Comparison of ENCODE assay signal across 8 cellular contexts in genomic region chr1:6199298-6200187, GRCh38. TPM values are rescaled to one million over a fixed set of nuclear protein-coding genes. Genes with fewer than 3 reads are reported as not detected.
A peak's percentile ranks its signal among the peaks of the same experiment; 100 is the strongest.
DNase-seq lines count a peak whose midpoint lies in the region; ATAC-seq and TF ChIP-seq lines count a peak whose summit lies in the region.

TSS of gene RPL22 (minus strand) at chr1:6199595. CDS start at chr1:6199573, 22 bp downstream.

- H3K4me1 ChIP-seq in left ventricle myocardium inferior: peaks cover 45% of the 10 kb centered on the region

- DNase-seq in NCI-H187 (lab: John Stamatoyannopoulos, UW) (peak; percentile 97), T-helper 2 cell (peak; percentile 80 to 100 (median 96)), left ventricle myocardium inferior (peak; percentile 99), progenitor cell of endocrine pancreas (ENCODE audit: low spot score, unreplicated experiment) (peak; percentile 92), ureter (ENCODE audit: low spot score) (peak; percentile 99)

- H3K4me3 Mint-ChIP-seq in progenitor cell of endocrine pancreas (ENCODE audit: low read depth): peak within 1 kb of the TSS; percentile 82

- H3K9me3 ChIP-seq in left ventricle myocardium inferior (replicated peaks): no peaks in the 10 kb centered on the region

- no peaks in the 10 kb centered on the region for H3K27me3 ChIP-seq in left ventricle myocardium inferior (ENCODE audit: low read depth)

- peak within 1 kb of the TSS; percentile 79 for H3K4me3 ChIP-seq in left ventricle myocardium inferior

- H3K36me3 Mint-ChIP-seq in progenitor cell of endocrine pancreas (ENCODE audit: insufficient read depth): peaks cover 13% of the 10 kb centered on the region

- intact Hi-C loops in left ventricle myocardium inferior (cut with micrococcal nuclease): no loop called here

- TF ChIP-seq CTCF in left ventricle myocardium inferior (IDR thresholded peaks at IDR 0.05; ENCODE audit: borderline replicate concordance): no peak
- no peak for TF ChIP-seq CTCF in progenitor cell of endocrine pancreas (IDR thresholded peaks at IDR 0.05; ENCODE audit: unreplicated experiment)

- peaks cover 3% of the 10 kb centered on the region for H3K27me3 Mint-ChIP-seq in progenitor cell of endocrine pancreas

- peak within 1 kb of the TSS; percentile 98 for H3K27ac Mint-ChIP-seq in progenitor cell of endocrine pancreas

- H3K27ac ChIP-seq in angular gyrus (ENCODE audit: low read depth, low read length) (peak within 1 kb of the TSS; percentile 67), left ventricle myocardium inferior (replicated peaks) (peak within 1 kb of the TSS; percentile 93)

- no peaks in the 10 kb centered on the region for H3K9me3 Mint-ChIP-seq in progenitor cell of endocrine pancreas (ENCODE audit: low read depth)

- ATAC-seq in GM18498 (IDR thresholded peaks at IDR 0.05; ENCODE audit: unreplicated experiment): peak; percentile 92
- ATAC-seq in HG02938 (IDR thresholded peaks at IDR 0.05; ENCODE audit: unreplicated experiment): peak; percentile 91

- H3K4me1 Mint-ChIP-seq in progenitor cell of endocrine pancreas (ENCODE audit: low read depth): peaks cover 25% of the 10 kb centered on the region

- H3K36me3 ChIP-seq in left ventricle myocardium inferior: peaks cover 30% of the 10 kb centered on the region

RNA-seq across cellular contexts. Expression of gene RPL22, which starts in this region (rescaled TPM):
- total RNA-seq in left ventricle myocardium inferior (250 TPM), progenitor cell of endocrine pancreas (414 and 432 TPM in 2 replicates), ureter (595 TPM)

Comparison
In these comparisons a context has a peak if more than half of its experiments do, and no peak if none do; other contexts are left out.
1. Peak in every context shown above with its lines: DNase-seq, ATAC-seq, H3K4me3 ChIP-seq and H3K27ac ChIP-seq.